ENCODE assay signal across 11 cellular contexts in the genomic region with DNA sequence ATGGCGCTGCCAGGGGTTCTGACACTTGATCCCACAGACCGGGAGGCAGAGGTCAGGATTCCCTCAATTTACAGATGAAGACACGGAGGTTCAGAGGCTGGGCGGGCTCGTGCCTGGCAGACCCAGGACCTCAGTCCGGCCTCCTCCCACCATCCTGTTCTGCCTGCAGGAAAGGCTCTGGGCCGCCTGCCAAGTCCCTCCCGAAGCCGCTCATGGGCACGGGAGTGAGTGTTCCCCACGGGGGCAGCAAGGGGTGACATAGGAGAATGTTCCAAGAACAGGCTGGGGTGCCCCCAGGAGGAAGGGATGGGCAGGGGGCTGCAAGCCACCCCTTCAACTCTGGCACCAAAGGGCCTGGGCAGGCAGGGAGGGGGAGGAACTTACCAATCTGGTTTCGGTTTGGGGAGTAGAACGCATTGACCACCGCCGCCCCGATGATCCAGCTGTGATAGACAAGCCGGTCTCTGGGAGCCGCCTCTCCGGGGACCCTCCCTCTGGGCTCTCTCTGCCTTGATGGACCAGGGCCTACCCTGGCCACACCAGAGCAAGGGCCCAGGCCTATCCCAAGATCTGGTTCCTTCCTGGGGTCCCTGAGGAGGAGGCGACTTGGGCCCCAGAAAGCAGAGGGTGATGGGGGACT. TPM values are rescaled to one million over a fixed set of nuclear protein-coding genes. Genes with fewer than 3 reads are reported as not detected.
A peak's percentile ranks its signal among the peaks of the same experiment; 100 is the strongest.
DNase-seq lines count a peak whose midpoint lies in the region; ATAC-seq, FAIRE-seq and TF ChIP-seq lines count a peak whose summit lies in the region.
"Had no signal": no experiment of that assay in that cellular context is flagged by ENCODE, and none has a peak within 500 bp of the region (broad histone marks: within the 10 kb centered on the region; RNA-seq: fewer than 3 reads in every experiment).

No MANE protein-coding gene starts in this region.

- intact Hi-C loops in pancreas (cut with DNase I) = no loop called here

- H3K4me1 ChIP-seq in pancreas = no peaks in the 10 kb centered on the region

- TF ChIP-seq CTCF in pancreas (IDR thresholded peaks at IDR 0.05) = no peak

- ATAC-seq in pancreas = peak; percentile 30 to 60 (median 46)
- ATAC-seq in HG02852 (IDR thresholded peaks at IDR 0.05; ENCODE audit: unreplicated experiment) = no peak
- ATAC-seq in activated T-cell treated with anti-CD3 and anti-CD28 coated beads, Interleukin-2, amount 50 U/mL, for 4 hours = no peak
- no peak for ATAC-seq in GM21717 (IDR thresholded peaks at IDR 0.05; ENCODE audit: unreplicated experiment)

- DNase-seq in Daoy (ENCODE audit: low read depth) = peak; percentile 61
- DNase-seq in NCI-H2196 treated with DMSO at 0.1 percent for 48 hours (lab: John Stamatoyannopoulos, UW; ENCODE audit: unreplicated experiment) = peak; percentile 24
- peak; percentile 29 for DNase-seq in fibroblast of gingiva (ENCODE audit: low read depth)
- DNase-seq in pancreas = peak in 5 of 6 donors; percentile 39 to 87 (median 66)
- DNase-seq in activated T-cell treated with anti-CD3 and anti-CD28 coated beads, Interleukin-2, amount 50 U/mL, for 4 hours = no peak
- DNase-seq in HUDEP-2 (lab: John Stamatoyannopoulos, UW; ENCODE audit: unreplicated experiment in 76 of 76) = no peak
- DNase-seq: activated CD4-positive, alpha-beta T cell treated with anti-CD3 and anti-CD28 coated beads for 48 hours had no signal

- H3K4me1 Mint-ChIP-seq in activated T-cell treated with anti-CD3 and anti-CD28 coated beads, Interleukin-2, amount 50 U/mL, for 4 hours (ENCODE audit: low read depth) = peaks cover 3% of the 10 kb centered on the region

- H3K36me3 Mint-ChIP-seq in activated T-cell treated with anti-CD3 and anti-CD28 coated beads, Interleukin-2, amount 50 U/mL, for 4 hours (ENCODE audit: insufficient read depth) = no peaks in the 10 kb centered on the region

- H3K9me3 Mint-ChIP-seq in activated T-cell treated with anti-CD3 and anti-CD28 coated beads, Interleukin-2, amount 50 U/mL, for 4 hours = peaks cover 4% of the 10 kb centered on the region

- no peaks in the 10 kb centered on the region for H3K9me3 ChIP-seq in pancreas

- FAIRE-seq in pancreas (lab: Jason Lieb, UNC) = no peak
- FAIRE-seq: colon had no signal

- no peak overlapping the region for H3K27ac ChIP-seq in pancreas

- H3K27me3 ChIP-seq in pancreas = no peaks in the 10 kb centered on the region

- no peak overlapping the region for H3K4me3 ChIP-seq in pancreas

- H3K36me3 ChIP-seq in pancreas = no peaks in the 10 kb centered on the region

- no peak overlapping the region for H3K4me3 Mint-ChIP-seq in activated T-cell treated with anti-CD3 and anti-CD28 coated beads, Interleukin-2, amount 50 U/mL, for 4 hours
- H3K4me3 Mint-ChIP-seq: memory B cell had no signal

- WGBS in pancreas, 2 donors = 39 to 42% methylated on average over 16 to 20 of the region's 20 CpGs

- peaks cover 3% of the 10 kb centered on the region for H3K27me3 Mint-ChIP-seq in activated T-cell treated with anti-CD3 and anti-CD28 coated beads, Interleukin-2, amount 50 U/mL, for 4 hours (ENCODE audit: low read depth)

RNA-seq across cellular contexts. Expression of a gene that starts 7.5 kb away (rescaled TPM):
- 13.0 and 20.6 TPM in 2 replicates for total RNA-seq in Daoy (2014; rRNA removed; shearing (Covaris generic))
- total RNA-seq in pancreas = 10 to 100 TPM in 4 of 6 donors, 1 to 10 TPM in 2; 3.3 to 16.4 (median 10.8) TPM
- polyA plus RNA-seq in pancreas = 10 to 100 TPM; 12.1 to 13.4 TPM
- 10 to 100 TPM; 33.8 to 42.3 (median 40.8) TPM for total RNA-seq in activated T-cell treated with anti-CD3 and anti-CD28 coated beads, Interleukin-2, amount 50 U/mL, for 4 hours

RNA-seq across cellular contexts. Expression of a gene that starts 38.0 kb away (rescaled TPM):
- total RNA-seq in Daoy (2014; rRNA removed; shearing (Covaris generic)) = 9.0 and 12.1 TPM in 2 replicates
- total RNA-seq in pancreas = 10 to 100 TPM; 10.3 to 37.2 (median 19.0) TPM
- 100 to 1,000 TPM; 120 to 124 TPM for polyA plus RNA-seq in pancreas
- 100 to 1,000 TPM in 2 of 3 donors, 10 to 100 TPM in 1; 99.3 to 164 (median 114) TPM for total RNA-seq in activated T-cell treated with anti-CD3 and anti-CD28 coated beads, Interleukin-2, amount 50 U/mL, for 4 hours

RNA-seq across cellular contexts. Expression of a gene that starts 38.7 kb away (rescaled TPM):
- total RNA-seq in Daoy (2014; rRNA removed; shearing (Covaris generic)) = not detected in 2 replicates
- total RNA-seq in pancreas = 1 to 10 TPM in 5 of 6 donors, under 1 TPM in 1; 0.39 to 3.1 (median 2.2) TPM
- 1 to 10 TPM; 7.6 to 8.7 TPM for polyA plus RNA-seq in pancreas
- under 1 TPM in 2 of 3 donors, not detected in 1; 0.61 to 0.68 TPM for total RNA-seq in activated T-cell treated with anti-CD3 and anti-CD28 coated beads, Interleukin-2, amount 50 U/mL, for 4 hours

Comparison
In these comparisons a context has a peak if more than half of its experiments do, and no peak if none do; other contexts are left out.
1. DNase-seq: peak in Daoy (single experiment), NCI-H2196 treated with DMSO at 0.1 percent for 48 hours (single experiment), fibroblast of gingiva (single experiment) and pancreas (5 of 6); none in activated T-cell treated with anti-CD3 and anti-CD28 coated beads, Interleukin-2, amount 50 U/mL, for 4 hours (single experiment) and HUDEP-2 (0 of 76).
2. ATAC-seq: peak in pancreas (4 of 4); none in HG02852 (single experiment), activated T-cell treated with anti-CD3 and anti-CD28 coated beads, Interleukin-2, amount 50 U/mL, for 4 hours (0 of 2) and GM21717 (single experiment).